ENCODE assay signal across 1 cellular context in the genomic region with DNA sequence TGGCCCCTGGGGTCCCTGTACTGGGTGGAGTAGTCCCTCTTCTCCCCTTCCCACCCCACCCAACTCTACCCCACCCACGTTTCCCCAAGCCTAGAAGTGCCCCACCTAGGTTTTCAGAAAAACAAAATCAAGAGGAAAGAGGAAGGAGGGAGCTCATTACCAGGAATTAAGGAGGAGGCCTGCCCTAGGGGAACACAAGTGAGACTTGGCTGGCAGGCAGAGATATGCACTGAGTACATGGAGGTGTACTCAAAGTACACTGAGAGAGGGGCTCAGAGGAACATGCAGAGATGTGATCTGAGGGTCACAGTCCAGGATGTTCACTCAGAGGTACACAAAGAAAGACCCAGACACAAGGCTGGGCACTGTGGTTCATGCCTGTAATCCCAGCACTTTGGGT.
A peak's percentile ranks its signal among the peaks of the same experiment; 100 is the strongest.
TF ChIP-seq lines count a peak whose summit lies in the region.

No MANE protein-coding gene starts in this region.

TF ChIP-seq in K562, 482 proteins besides CTCF, POLR2A, EP300 and RAD21:
- TF ChIP-seq BDP1 (IDR thresholded peaks at IDR 0.05; ENCODE audit: insufficient read depth, insufficient read length) (no peak), ZNF316 (IDR thresholded peaks at IDR 0.05) (no peak), MED1 (CRISPR knock-in tag; IDR thresholded peaks at IDR 0.05; ENCODE audit: borderline replicate concordance) (no peak), TEAD4 (IDR thresholded peaks at IDR 0.05; ENCODE audit: low read length) (peak; percentile 17; the same call in 1 of the 2 replicates), TEAD4 (CRISPR knock-in tag; IDR thresholded peaks at IDR 0.05; ENCODE audit: borderline replicate concordance) (no peak), TCF3 (CRISPR knock-in tag; IDR thresholded peaks at IDR 0.05) (peak; percentile 33; the same call in 1 of the 2 replicates), KDM1A (IDR thresholded peaks at IDR 0.05) (peak in 1 of 2 experiments; percentile 61; a peak in 2 of 4 replicates)
- TF ChIP-seq, protein P1, sequence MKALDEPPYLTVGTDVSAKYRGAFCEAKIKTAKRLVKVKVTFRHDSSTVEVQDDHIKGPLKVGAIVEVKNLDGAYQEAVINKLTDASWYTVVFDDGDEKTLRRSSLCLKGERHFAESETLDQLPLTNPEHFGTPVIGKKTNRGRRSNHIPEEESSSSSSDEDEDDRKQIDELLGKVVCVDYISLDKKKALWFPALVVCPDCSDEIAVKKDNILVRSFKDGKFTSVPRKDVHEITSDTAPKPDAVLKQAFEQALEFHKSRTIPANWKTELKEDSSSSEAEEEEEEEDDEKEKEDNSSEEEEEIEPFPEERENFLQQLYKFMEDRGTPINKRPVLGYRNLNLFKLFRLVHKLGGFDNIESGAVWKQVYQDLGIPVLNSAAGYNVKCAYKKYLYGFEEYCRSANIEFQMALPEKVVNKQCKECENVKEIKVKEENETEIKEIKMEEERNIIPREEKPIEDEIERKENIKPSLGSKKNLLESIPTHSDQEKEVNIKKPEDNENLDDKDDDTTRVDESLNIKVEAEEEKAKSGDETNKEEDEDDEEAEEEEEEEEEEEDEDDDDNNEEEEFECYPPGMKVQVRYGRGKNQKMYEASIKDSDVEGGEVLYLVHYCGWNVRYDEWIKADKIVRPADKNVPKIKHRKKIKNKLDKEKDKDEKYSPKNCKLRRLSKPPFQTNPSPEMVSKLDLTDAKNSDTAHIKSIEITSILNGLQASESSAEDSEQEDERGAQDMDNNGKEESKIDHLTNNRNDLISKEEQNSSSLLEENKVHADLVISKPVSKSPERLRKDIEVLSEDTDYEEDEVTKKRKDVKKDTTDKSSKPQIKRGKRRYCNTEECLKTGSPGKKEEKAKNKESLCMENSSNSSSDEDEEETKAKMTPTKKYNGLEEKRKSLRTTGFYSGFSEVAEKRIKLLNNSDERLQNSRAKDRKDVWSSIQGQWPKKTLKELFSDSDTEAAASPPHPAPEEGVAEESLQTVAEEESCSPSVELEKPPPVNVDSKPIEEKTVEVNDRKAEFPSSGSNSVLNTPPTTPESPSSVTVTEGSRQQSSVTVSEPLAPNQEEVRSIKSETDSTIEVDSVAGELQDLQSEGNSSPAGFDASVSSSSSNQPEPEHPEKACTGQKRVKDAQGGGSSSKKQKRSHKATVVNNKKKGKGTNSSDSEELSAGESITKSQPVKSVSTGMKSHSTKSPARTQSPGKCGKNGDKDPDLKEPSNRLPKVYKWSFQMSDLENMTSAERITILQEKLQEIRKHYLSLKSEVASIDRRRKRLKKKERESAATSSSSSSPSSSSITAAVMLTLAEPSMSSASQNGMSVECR (CRISPR knock-in tag; IDR thresholded peaks at IDR 0.05), result no peak
- TF ChIP-seq, protein P2, sequence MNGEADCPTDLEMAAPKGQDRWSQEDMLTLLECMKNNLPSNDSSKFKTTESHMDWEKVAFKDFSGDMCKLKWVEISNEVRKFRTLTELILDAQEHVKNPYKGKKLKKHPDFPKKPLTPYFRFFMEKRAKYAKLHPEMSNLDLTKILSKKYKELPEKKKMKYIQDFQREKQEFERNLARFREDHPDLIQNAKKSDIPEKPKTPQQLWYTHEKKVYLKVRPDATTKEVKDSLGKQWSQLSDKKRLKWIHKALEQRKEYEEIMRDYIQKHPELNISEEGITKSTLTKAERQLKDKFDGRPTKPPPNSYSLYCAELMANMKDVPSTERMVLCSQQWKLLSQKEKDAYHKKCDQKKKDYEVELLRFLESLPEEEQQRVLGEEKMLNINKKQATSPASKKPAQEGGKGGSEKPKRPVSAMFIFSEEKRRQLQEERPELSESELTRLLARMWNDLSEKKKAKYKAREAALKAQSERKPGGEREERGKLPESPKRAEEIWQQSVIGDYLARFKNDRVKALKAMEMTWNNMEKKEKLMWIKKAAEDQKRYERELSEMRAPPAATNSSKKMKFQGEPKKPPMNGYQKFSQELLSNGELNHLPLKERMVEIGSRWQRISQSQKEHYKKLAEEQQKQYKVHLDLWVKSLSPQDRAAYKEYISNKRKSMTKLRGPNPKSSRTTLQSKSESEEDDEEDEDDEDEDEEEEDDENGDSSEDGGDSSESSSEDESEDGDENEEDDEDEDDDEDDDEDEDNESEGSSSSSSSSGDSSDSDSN (IDR thresholded peaks at IDR 0.05; ENCODE audit: borderline replicate concordance in 1 of 2, low read depth in 2 of 2, low read length in 2 of 2), result no peak
- TF ChIP-seq, protein P3, sequence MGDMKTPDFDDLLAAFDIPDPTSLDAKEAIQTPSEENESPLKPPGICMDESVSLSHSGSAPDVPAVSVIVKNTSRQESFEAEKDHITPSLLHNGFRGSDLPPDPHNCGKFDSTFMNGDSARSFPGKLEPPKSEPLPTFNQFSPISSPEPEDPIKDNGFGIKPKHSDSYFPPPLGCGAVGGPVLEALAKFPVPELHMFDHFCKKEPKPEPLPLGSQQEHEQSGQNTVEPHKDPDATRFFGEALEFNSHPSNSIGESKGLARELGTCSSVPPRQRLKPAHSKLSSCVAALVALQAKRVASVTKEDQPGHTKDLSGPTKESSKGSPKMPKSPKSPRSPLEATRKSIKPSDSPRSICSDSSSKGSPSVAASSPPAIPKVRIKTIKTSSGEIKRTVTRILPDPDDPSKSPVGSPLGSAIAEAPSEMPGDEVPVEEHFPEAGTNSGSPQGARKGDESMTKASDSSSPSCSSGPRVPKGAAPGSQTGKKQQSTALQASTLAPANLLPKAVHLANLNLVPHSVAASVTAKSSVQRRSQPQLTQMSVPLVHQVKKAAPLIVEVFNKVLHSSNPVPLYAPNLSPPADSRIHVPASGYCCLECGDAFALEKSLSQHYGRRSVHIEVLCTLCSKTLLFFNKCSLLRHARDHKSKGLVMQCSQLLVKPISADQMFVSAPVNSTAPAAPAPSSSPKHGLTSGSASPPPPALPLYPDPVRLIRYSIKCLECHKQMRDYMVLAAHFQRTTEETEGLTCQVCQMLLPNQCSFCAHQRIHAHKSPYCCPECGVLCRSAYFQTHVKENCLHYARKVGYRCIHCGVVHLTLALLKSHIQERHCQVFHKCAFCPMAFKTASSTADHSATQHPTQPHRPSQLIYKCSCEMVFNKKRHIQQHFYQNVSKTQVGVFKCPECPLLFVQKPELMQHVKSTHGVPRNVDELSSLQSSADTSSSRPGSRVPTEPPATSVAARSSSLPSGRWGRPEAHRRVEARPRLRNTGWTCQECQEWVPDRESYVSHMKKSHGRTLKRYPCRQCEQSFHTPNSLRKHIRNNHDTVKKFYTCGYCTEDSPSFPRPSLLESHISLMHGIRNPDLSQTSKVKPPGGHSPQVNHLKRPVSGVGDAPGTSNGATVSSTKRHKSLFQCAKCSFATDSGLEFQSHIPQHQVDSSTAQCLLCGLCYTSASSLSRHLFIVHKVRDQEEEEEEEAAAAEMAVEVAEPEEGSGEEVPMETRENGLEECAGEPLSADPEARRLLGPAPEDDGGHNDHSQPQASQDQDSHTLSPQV (IDR thresholded peaks at IDR 0.05), result 0 out of 2 replicates have a peak, but pooled peaks have one; percentile 39
- TF ChIP-seq, protein P4, sequence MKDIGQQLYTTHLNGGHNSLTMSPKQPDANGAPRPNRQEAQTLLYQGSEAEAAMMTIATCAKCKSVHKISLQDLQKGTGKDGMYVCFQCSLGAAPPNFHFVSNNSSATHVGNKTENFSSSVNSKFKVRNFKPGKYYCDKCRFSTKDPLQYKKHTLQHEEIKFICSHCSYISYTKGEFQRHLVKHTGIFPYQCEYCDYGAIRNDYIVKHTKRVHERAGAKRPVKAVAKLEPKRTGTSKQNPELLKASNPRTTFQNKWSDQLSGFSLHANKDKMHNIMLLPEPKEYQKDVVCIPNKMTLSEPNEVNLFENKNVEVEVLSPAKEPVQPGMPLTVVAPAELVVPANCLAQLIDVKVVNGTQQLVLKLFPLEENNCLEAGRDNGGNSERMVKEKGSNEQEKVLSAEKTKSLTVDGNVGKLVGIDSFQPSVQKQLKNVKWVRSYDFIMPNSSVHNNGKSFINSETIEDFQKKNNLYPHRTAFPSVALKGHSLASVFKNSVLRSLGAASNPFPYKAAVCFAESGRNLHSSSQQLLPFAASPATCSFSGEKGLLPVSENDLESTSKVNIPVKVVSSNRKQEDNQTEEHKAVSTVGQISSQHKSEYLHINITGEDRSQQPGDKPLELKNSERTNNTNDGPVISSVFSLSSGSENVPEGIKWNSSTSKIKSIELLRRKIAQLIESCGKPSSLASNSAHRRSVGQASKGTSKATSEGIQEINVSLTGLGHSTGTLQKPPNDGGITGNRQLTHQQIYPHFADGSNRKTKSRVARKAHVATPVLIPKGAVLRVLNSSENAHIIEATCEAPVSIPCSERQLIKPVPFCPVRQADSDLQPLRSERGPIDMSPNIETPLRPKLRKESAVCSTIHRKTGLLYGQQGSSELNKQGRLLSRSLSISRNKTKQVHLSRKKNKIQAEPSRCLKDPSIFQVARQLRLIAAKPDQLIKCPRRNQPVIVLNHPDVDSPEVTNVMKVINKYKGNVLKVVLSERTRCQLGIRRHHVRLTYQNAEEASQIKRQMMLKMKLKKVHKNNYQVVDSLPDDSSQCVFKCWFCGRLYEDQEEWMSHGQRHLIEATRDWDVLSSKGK (CRISPR knock-in tag; IDR thresholded peaks at IDR 0.05), result no peak
